In the genomic region with DNA sequence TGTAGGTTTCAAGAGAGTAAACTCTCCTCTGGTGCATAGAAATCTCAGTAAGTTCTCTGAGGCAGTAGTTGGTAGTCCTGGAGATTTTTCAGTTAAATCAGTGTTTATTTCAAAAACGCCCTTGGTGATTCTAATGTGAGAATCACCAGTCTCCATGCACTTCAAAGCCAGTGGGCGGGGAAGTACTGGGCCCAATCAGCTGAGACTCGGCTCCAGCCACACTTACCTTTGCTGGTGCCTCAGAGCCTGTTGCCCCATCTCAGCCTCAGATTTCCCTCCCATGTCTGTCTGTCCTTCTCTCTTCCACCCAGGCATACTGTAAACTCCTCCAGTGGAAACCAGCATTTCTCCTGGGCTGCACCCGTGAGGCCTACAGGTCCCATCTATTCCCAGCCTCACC, we compare ENCODE assay signal across 10 cellular contexts. TPM values are rescaled to one million over a fixed set of nuclear protein-coding genes. Genes with fewer than 3 reads are reported as not detected.
A peak's percentile ranks its signal among the peaks of the same experiment; 100 is the strongest.
DNase-seq lines count a peak whose midpoint lies in the region; ATAC-seq, FAIRE-seq and TF ChIP-seq lines count a peak whose summit lies in the region.
"Had no signal": no experiment of that assay in that cellular context is flagged by ENCODE, and none has a peak within 500 bp of the region (broad histone marks: within the 10 kb centered on the region; RNA-seq: fewer than 3 reads in every experiment).

No MANE protein-coding gene starts in this region.

- H3K27me3 ChIP-seq in CD4-positive, alpha-beta memory T cell (ENCODE audit: insufficient read depth, low read length): no peaks in the 10 kb centered on the region
- H3K27me3 ChIP-seq in HUES6 (ENCODE audit: control insufficient read depth, insufficient read depth, low read length) (no peaks in the 10 kb centered on the region), brain microvascular endothelial cell (replicated peaks) (no peaks in the 10 kb centered on the region)

- in situ Hi-C loops in brain microvascular endothelial cell (cut with HindIII; ENCODE audit: low pct_ligation_motif_present, low sequenced_read_pairs): no loop called here

- no peaks in the 10 kb centered on the region for H3K9me3 Mint-ChIP-seq in CD4-positive, alpha-beta memory T cell
- no peaks in the 10 kb centered on the region for H3K9me3 Mint-ChIP-seq in naive thymus-derived CD8-positive, alpha-beta T cell
- H3K9me3 Mint-ChIP-seq in type B pancreatic cell: no peaks in the 10 kb centered on the region

- FAIRE-seq in frontal cortex (lab: Jason Lieb, UNC): no peak

- no peak overlapping the region for H3K4me3 ChIP-seq in CD4-positive, alpha-beta memory T cell (ENCODE audit: low read length in 2 of 2)
- H3K4me3 ChIP-seq in HUES6 (ENCODE audit: low read depth, low read length) (peak overlapping the region; percentile 5; the same call in 1 of the 2 replicates), brain microvascular endothelial cell (ENCODE audit: low read depth, low read length) (no peak overlapping the region)

- CTCF ChIA-PET in CD4-positive, alpha-beta memory T cell (lab: Charles Lee; ENCODE audit: partially characterized antibody): interaction anchor here (1.0 to 18.0 kb wide), 17 partner anchors 5 to 642 kb away, joined by 3 to 204 read pairs (median 6); a partner anchor contains a TSS

- peak overlapping the region; percentile 6 to 59 (median 44) for H3K4me3 Mint-ChIP-seq in CD4-positive, alpha-beta memory T cell
- H3K4me3 Mint-ChIP-seq in naive thymus-derived CD8-positive, alpha-beta T cell: peak overlapping the region in 2 of 10 donors; percentile 37 to 53
- no peak overlapping the region for H3K4me3 Mint-ChIP-seq in type B pancreatic cell

- no peaks in the 10 kb centered on the region for H3K27me3 Mint-ChIP-seq in CD4-positive, alpha-beta memory T cell
- H3K27me3 Mint-ChIP-seq in naive thymus-derived CD8-positive, alpha-beta T cell: peaks cover 0 to 9% (median 2%) of the 10 kb centered on the region in 5 donors
- H3K27me3 Mint-ChIP-seq in type B pancreatic cell: no peaks in the 10 kb centered on the region

- DNase-seq in CD4-positive, alpha-beta memory T cell: no peak
- DNase-seq in brain microvascular endothelial cell (no peak), frontal cortex (ENCODE audit: low spot score in 2 of 2) (no peak), type B pancreatic cell (ENCODE audit: extremely low spot score, unreplicated experiment) (no peak)
- no peak for DNase-seq in naive thymus-derived CD8-positive, alpha-beta T cell
- DNase-seq: left ventricle myocardium superior, NCI-H2081 had no signal

- peaks cover 15 to 26% (median 20%) of the 10 kb centered on the region in 4 donors for H3K4me1 Mint-ChIP-seq in CD4-positive, alpha-beta memory T cell
- H3K4me1 Mint-ChIP-seq in naive thymus-derived CD8-positive, alpha-beta T cell: peaks cover 12 to 22% (median 16%) of the 10 kb centered on the region in 4 donors
- H3K4me1 Mint-ChIP-seq in type B pancreatic cell (ENCODE audit: unreplicated experiment): peaks cover 46% of the 10 kb centered on the region

- no peak for ATAC-seq in naive thymus-derived CD8-positive, alpha-beta T cell
- ATAC-seq in GM19324 (IDR thresholded peaks at IDR 0.05; ENCODE audit: low FRiP score, unreplicated experiment) (no peak), GM19328 (IDR thresholded peaks at IDR 0.05; ENCODE audit: unreplicated experiment) (no peak)
- ATAC-seq: left ventricle myocardium superior had no signal

- intact Hi-C loops in CD4-positive, alpha-beta memory T cell (cut with micrococcal nuclease): loop anchor here (2.0 to 10.0 kb wide), 2 partner anchors 491 to 563 kb away; no protein-coding TSS in a partner anchor

- TF ChIP-seq CTCF in brain microvascular endothelial cell (IDR thresholded peaks at IDR 0.05; ENCODE audit: low read depth, low read length, missing control alignments) (no peak), type B pancreatic cell (conservative IDR thresholded peaks at IDR 0.05) (no peak)

- no peaks in the 10 kb centered on the region for H3K9me3 ChIP-seq in CD4-positive, alpha-beta memory T cell (ENCODE audit: control insufficient read depth in 1 of 2, low read length in 2 of 2)
- no peaks in the 10 kb centered on the region for H3K9me3 ChIP-seq in HUES6 (ENCODE audit: control insufficient read depth, insufficient read depth, low read depth, low read length)

- no peaks in the 10 kb centered on the region for H3K36me3 Mint-ChIP-seq in CD4-positive, alpha-beta memory T cell
- H3K36me3 Mint-ChIP-seq in naive thymus-derived CD8-positive, alpha-beta T cell: no peaks in the 10 kb centered on the region
- H3K36me3 Mint-ChIP-seq in type B pancreatic cell: no peaks in the 10 kb centered on the region

- no peaks in the 10 kb centered on the region for H3K36me3 ChIP-seq in CD4-positive, alpha-beta memory T cell (ENCODE audit: insufficient read depth, low read length)
- no peaks in the 10 kb centered on the region for H3K36me3 ChIP-seq in HUES6 (ENCODE audit: control insufficient read depth, insufficient read depth, low read length)
- H3K36me3 ChIP-seq in brain microvascular endothelial cell (replicated peaks): no peaks in the 10 kb centered on the region

- POLR2A ChIA-PET in CD4-positive, alpha-beta memory T cell (lab: Charles Lee; ENCODE audit: partially characterized antibody): interaction anchor here (1.2 to 4.3 kb wide), 5 partner anchors 8 to 643 kb away, joined by 3 to 25 read pairs (median 5); a partner anchor contains a TSS
- POLR2A ChIA-PET in naive thymus-derived CD8-positive, alpha-beta T cell (lab: Charles Lee): no interaction called here

- no peak overlapping the region for H3K27ac ChIP-seq in CD4-positive, alpha-beta memory T cell (ENCODE audit: low read depth, low read length)
- H3K27ac ChIP-seq in HUES6 (ENCODE audit: low read depth, low read length) (no peak overlapping the region; the same call in 1 of the 2 replicates), brain microvascular endothelial cell (peak overlapping the region; percentile 28)

- peak overlapping the region; percentile 53 to 88 (median 77) for H3K27ac Mint-ChIP-seq in CD4-positive, alpha-beta memory T cell
- H3K27ac Mint-ChIP-seq in naive thymus-derived CD8-positive, alpha-beta T cell: peak overlapping the region in 6 of 10 donors; percentile 37 to 91 (median 64)
- no peak overlapping the region for H3K27ac Mint-ChIP-seq in type B pancreatic cell

- peak overlapping the region; percentile 0 for H3K9ac ChIP-seq in HUES6 (ENCODE audit: low read length)

- H3K4me1 ChIP-seq in CD4-positive, alpha-beta memory T cell (ENCODE audit: insufficient read depth, low read length): peaks cover 18% of the 10 kb centered on the region
- peaks cover 22% of the 10 kb centered on the region for H3K4me1 ChIP-seq in HUES6 (ENCODE audit: control insufficient read depth, insufficient read depth, low read length)

RNA-seq across cellular contexts. Expression of a gene that starts 7.4 kb away (rescaled TPM):
- total RNA-seq in CD4-positive, alpha-beta memory T cell: 1 to 10 TPM; 1.0 to 1.5 TPM
- 10 to 100 TPM; 15.1 to 26.2 TPM for polyA plus RNA-seq in CD4-positive, alpha-beta memory T cell
- total RNA-seq in naive thymus-derived CD8-positive, alpha-beta T cell: under 1 TPM in 1 of 2 experiments, not detected in 1; 0.66 TPM
- 1 to 10 TPM in 2 of 3 donors, under 1 TPM in 1; 0.39 to 1.6 (median 1.5) TPM for polyA plus RNA-seq in naive thymus-derived CD8-positive, alpha-beta T cell
- total RNA-seq in frontal cortex (4.1 TPM), type B pancreatic cell (ENCODE audit: low replicate concordance) (43.2 and 63.3 TPM in 2 replicates)
